Comparison of ENCODE assay signal across 21 cellular contexts in the genomic region with DNA sequence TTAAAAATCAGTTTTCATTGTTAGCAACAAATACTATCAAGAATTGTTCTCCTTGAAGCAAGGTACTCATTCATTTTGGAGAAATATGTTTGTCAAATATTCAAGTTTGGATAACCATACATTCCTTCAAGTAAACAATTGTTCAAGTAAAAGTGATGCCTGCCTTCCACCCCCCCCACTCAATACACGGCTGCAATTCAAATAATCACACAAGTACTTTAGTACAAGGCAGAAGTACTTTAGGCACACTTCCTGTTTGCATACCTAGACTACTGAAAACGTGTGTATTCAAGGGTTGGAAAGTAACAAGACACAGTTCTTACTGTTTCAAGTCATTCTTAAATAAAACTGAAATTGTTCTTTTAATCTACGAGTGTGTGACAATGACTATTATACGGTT. TPM values are rescaled to one million over a fixed set of nuclear protein-coding genes. Genes with fewer than 3 reads are reported as not detected.
DNase-seq lines count a peak whose midpoint lies in the region; ATAC-seq, FAIRE-seq and TF ChIP-seq lines count a peak whose summit lies in the region.
"Had no signal": no experiment of that assay in that cellular context is flagged by ENCODE, and none has a peak within 500 bp of the region (broad histone marks: within the 10 kb centered on the region; RNA-seq: fewer than 3 reads in every experiment).

No MANE protein-coding gene starts in this region.

- H2BK12ac ChIP-seq in trophoblast cell (ENCODE audit: low read length): no peak overlapping the region

- H3K9me3 ChIP-seq in A549 (0 out of 3 replicates have a peak, but pooled peaks cover 9% of the 10 kb centered on the region), HUES6 (ENCODE audit: control insufficient read depth, insufficient read depth, low read depth, low read length) (peaks cover 20% of the 10 kb centered on the region), lower lobe of right lung (no peaks in the 10 kb centered on the region), trophoblast cell (ENCODE audit: insufficient read depth, low read depth, low read length) (no peaks in the 10 kb centered on the region), sigmoid colon (no peaks in the 10 kb centered on the region)
- H3K9me3 ChIP-seq: BE2C, Peyer's patch had no signal

- no peak overlapping the region for H4K12ac ChIP-seq in trophoblast cell (ENCODE audit: low read depth, low read length)

- no peaks in the 10 kb centered on the region for H3K4me1 Mint-ChIP-seq in activated CD4-positive, alpha-beta memory T cell treated with anti-CD3 and anti-CD28 coated beads, Interleukin-2, amount 10 ng/mL, durations not matched to agents 7 days and 5 days

- TF ChIP-seq RAD21 in A549 (conservative IDR thresholded peaks at IDR 0.05 in 1 of 2, IDR thresholded peaks at IDR 0.05 in 1 of 2): no peak

- TF ChIP-seq CTCF in A549 (IDR thresholded peaks at IDR 0.05) (no peak), lower lobe of right lung (IDR thresholded peaks at IDR 0.05) (no peak), sigmoid colon (IDR thresholded peaks at IDR 0.05) (no peak)

- H4K91ac ChIP-seq in trophoblast cell (ENCODE audit: low read depth, low read length): no peak overlapping the region

- no peak overlapping the region for H4K8ac ChIP-seq in trophoblast cell (ENCODE audit: low read depth, low read length)

- peaks cover 5% of the 10 kb centered on the region for H3K27me3 Mint-ChIP-seq in activated CD4-positive, alpha-beta memory T cell treated with anti-CD3 and anti-CD28 coated beads, Interleukin-2, amount 10 ng/mL, durations not matched to agents 7 days and 5 days

- TF ChIP-seq EP300 in A549 (IDR thresholded peaks at IDR 0.05) (no peak), sigmoid colon (IDR thresholded peaks at IDR 0.05) (no peak)

- H3K27ac ChIP-seq in A549: peak overlapping the region in 1 of 2 experiments; percentile 17; a peak in 2 of 6 replicates
- 0 out of 2 replicates have a peak overlapping the region, but pooled peaks have one; percentile 13 for H3K27ac ChIP-seq in HUES6 (ENCODE audit: low read depth, low read length)
- no peak overlapping the region for H3K27ac ChIP-seq in lower lobe of right lung
- H3K27ac ChIP-seq in trophoblast cell (ENCODE audit: low read depth, low read length): no peak overlapping the region
- no peak overlapping the region for H3K27ac ChIP-seq in sigmoid colon
- H3K27ac ChIP-seq: Peyer's patch, SJCRH30 had no signal

- H3K23ac ChIP-seq in trophoblast cell (ENCODE audit: low read length): no peak overlapping the region

- no peak overlapping the region for H3K27ac Mint-ChIP-seq in activated CD4-positive, alpha-beta memory T cell treated with anti-CD3 and anti-CD28 coated beads, Interleukin-2, amount 10 ng/mL, durations not matched to agents 7 days and 5 days

- H3K9me3 Mint-ChIP-seq in activated CD4-positive, alpha-beta memory T cell treated with anti-CD3 and anti-CD28 coated beads, Interleukin-2, amount 10 ng/mL, durations not matched to agents 7 days and 5 days: no peaks in the 10 kb centered on the region

- H2AK5ac ChIP-seq in trophoblast cell (ENCODE audit: low read length): no peak overlapping the region

- peaks cover 2% of the 10 kb centered on the region for H3K79me1 ChIP-seq in trophoblast cell (ENCODE audit: low read length)

- H3K36me3 Mint-ChIP-seq in activated CD4-positive, alpha-beta memory T cell treated with anti-CD3 and anti-CD28 coated beads, Interleukin-2, amount 10 ng/mL, durations not matched to agents 7 days and 5 days (ENCODE audit: low read depth): no peaks in the 10 kb centered on the region

- H3K4ac ChIP-seq in trophoblast cell (ENCODE audit: low read depth, low read length): no peak overlapping the region

- no peak overlapping the region for H3K14ac ChIP-seq in trophoblast cell (ENCODE audit: low read length)

- H2AFZ ChIP-seq in trophoblast cell (ENCODE audit: insufficient read depth, low read length, poor library complexity): no peak overlapping the region

- no peak for FAIRE-seq in A549 (lab: Jason Lieb, UNC)
- FAIRE-seq: D721Med, GM12892 had no signal

- H3K9ac ChIP-seq in HUES6 (ENCODE audit: low read length): no peak overlapping the region
- H3K9ac ChIP-seq in trophoblast cell (ENCODE audit: low read length): no peak overlapping the region

- WGBS in A549 (ENCODE audit: missing lambda C conversion rate): 48% methylated on average over 4 of the region's 4 CpGs
- WGBS in trophoblast cell (ENCODE audit: extremely low coverage, insufficient coverage, insufficient read length): no CpG with 5 or more reads among the region's 4 CpGs
- 49 to 58% methylated on average over 4 of the region's 4 CpGs for WGBS in sigmoid colon, 2 donors

- POLR2A ChIA-PET in A549 (lab: Yijun Ruan, JAX): no interaction called here
- POLR2A ChIA-PET in activated CD4-positive, alpha-beta memory T cell treated with anti-CD3 and anti-CD28 coated beads, Interleukin-2, amount 10 ng/mL, durations not matched to agents 7 days and 5 days (lab: Charles Lee): no interaction called here

- H3K4me2 ChIP-seq in A549 (peak overlapping the region; percentile 76), trophoblast cell (ENCODE audit: low read length) (no peak overlapping the region)

- H3K36me3 ChIP-seq in HUES6 (ENCODE audit: control insufficient read depth, insufficient read depth, low read length): peaks cover 11% of the 10 kb centered on the region
- peaks cover 1% of the 10 kb centered on the region for H3K36me3 ChIP-seq in lower lobe of right lung
- H3K36me3 ChIP-seq in trophoblast cell (ENCODE audit: control insufficient read depth in 1 of 2, insufficient read depth in 2 of 2, low read length in 2 of 2): peaks cover 0 to 2% of the 10 kb centered on the region in 2 experiments
- peaks cover 0 to 2% (median 0%) of the 10 kb centered on the region in 4 donors for H3K36me3 ChIP-seq in sigmoid colon
- H3K36me3 ChIP-seq: BE2C, Peyer's patch, SJCRH30 had no signal

- no peak overlapping the region for H2BK120ac ChIP-seq in trophoblast cell (ENCODE audit: insufficient read depth, low read length, poor library complexity)

- intact Hi-C loops in lower lobe of right lung (cut with DNase I) (no loop called here), sigmoid colon (cut with DNase I) (no loop called here)

- H3K4me1 ChIP-seq in A549: peaks cover 60% of the 10 kb centered on the region
- peaks cover 29% of the 10 kb centered on the region for H3K4me1 ChIP-seq in HUES6 (ENCODE audit: control insufficient read depth, insufficient read depth, low read length)
- peaks cover 14% of the 10 kb centered on the region for H3K4me1 ChIP-seq in lower lobe of right lung
- H3K4me1 ChIP-seq in trophoblast cell (ENCODE audit: control insufficient read depth in 1 of 2, insufficient read depth in 2 of 2, low read length in 2 of 2): peaks cover 0 to 4% of the 10 kb centered on the region in 2 experiments
- H3K4me1 ChIP-seq in sigmoid colon: peaks cover 0 to 31% (median 13%) of the 10 kb centered on the region in 4 donors
- H3K4me1 ChIP-seq: BE2C, Peyer's patch, SJCRH30 had no signal

- no peak overlapping the region for H3K18ac ChIP-seq in trophoblast cell (ENCODE audit: low read length)

- peaks cover 5% of the 10 kb centered on the region for H3K79me2 ChIP-seq in trophoblast cell (ENCODE audit: control insufficient read depth, insufficient read depth, low read length, poor library complexity)

- CTCF ChIA-PET in A549 (lab: Yijun Ruan, JAX): interaction anchor here (2.2 kb wide), 1 partner anchor 149 kb away, joined by 11 read pairs; no protein-coding TSS in a partner anchor
- CTCF ChIA-PET in activated CD4-positive, alpha-beta memory T cell treated with anti-CD3 and anti-CD28 coated beads, Interleukin-2, amount 10 ng/mL, durations not matched to agents 7 days and 5 days (lab: Charles Lee): no interaction called here

- H2BK5ac ChIP-seq in trophoblast cell (ENCODE audit: low read depth, low read length, poor library complexity): no peak overlapping the region

- peak in 1 of 2 experiments; percentile 11; a peak in 1 of 6 replicates for ATAC-seq in A549
- peak; percentile 67 to 88 for ATAC-seq in lower lobe of right lung

- DNase-seq in A549 (ENCODE audit: low read depth in 1 of 2, low spot score in 1 of 2) (no peak), dermis blood vessel endothelial cell (peak; percentile 26), lower lobe of right lung (no peak), trophoblast cell (no peak), AG20443 (ENCODE audit: low spot score) (no peak), sigmoid colon (no peak)
- no peak for DNase-seq in activated CD4-positive, alpha-beta memory T cell treated with anti-CD3 and anti-CD28 coated beads, Interleukin-2, amount 10 ng/mL, durations not matched to agents 7 days and 5 days
- DNase-seq: BE2C, KBM-7, NCI-H1092, NCI-H1436, NCI-H2029, NCI-H2227 treated with DMSO at 0.1 percent for 48 hours, NCI-H524, NCI-H82, Peyer's patch, SJCRH30, T-helper 1 cell had no signal

- no peak for TF ChIP-seq POLR2A in A549 (IDR thresholded peaks at IDR 0.05; ENCODE audit: low read length)
- no peak for TF ChIP-seq POLR2A in sigmoid colon (IDR thresholded peaks at IDR 0.05)

- no peaks in the 10 kb centered on the region for H3K27me3 ChIP-seq in HUES6 (ENCODE audit: control insufficient read depth, insufficient read depth, low read length)
- no peaks in the 10 kb centered on the region for H3K27me3 ChIP-seq in lower lobe of right lung (ENCODE audit: low read depth)
- no peaks in the 10 kb centered on the region for H3K27me3 ChIP-seq in trophoblast cell (ENCODE audit: insufficient read depth, low read length)
- no peaks in the 10 kb centered on the region for H3K27me3 ChIP-seq in sigmoid colon
- H3K27me3 ChIP-seq: BE2C, Peyer's patch, SJCRH30 had no signal

- H3K4me3 ChIP-seq in A549 (no peak overlapping the region), HUES6 (ENCODE audit: low read depth, low read length) (no peak overlapping the region), lower lobe of right lung (no peak overlapping the region), trophoblast cell (ENCODE audit: low read depth, low read length) (no peak overlapping the region), sigmoid colon (no peak overlapping the region)
- H3K4me3 ChIP-seq: Peyer's patch, SJCRH30 had no signal

- H3K4me3 Mint-ChIP-seq in activated CD4-positive, alpha-beta memory T cell treated with anti-CD3 and anti-CD28 coated beads, Interleukin-2, amount 10 ng/mL, durations not matched to agents 7 days and 5 days: no peak overlapping the region

TF ChIP-seq in A549, 52 proteins besides CTCF, POLR2A, EP300 and RAD21 (continues in another document):
- TF ChIP-seq NR3C1 (IDR thresholded peaks at IDR 0.05): no peak

RNA-seq across cellular contexts. Expression of a gene that starts 45.4 kb away (rescaled TPM):
- polyA plus RNA-seq in A549 (2011; rRNA removed) (158 and 179 TPM in 2 replicates), A549 (2017; fragmentation: RNase III; extraction: RNeasy Plus Mini Kit Qiagen cat#74134 plus additional on column Dnase treatment) (55.0 to 60.6 TPM (median 60.3 TPM) in 3 replicates), sigmoid colon (10 to 100 TPM; 21.3 to 33.0 (median 28.0) TPM)
- polyA plus RNA-seq in A549 (2012; cell fraction: cytosol; rRNA removed): 40.7 and 44.6 TPM in 2 replicates
- 35.6 and 48.6 TPM in 2 replicates for polyA plus RNA-seq in A549 (2012; cell fraction: nucleus; rRNA removed)
- polyA minus RNA-seq in A549 (2011; rRNA and poly(A)+ RNA removed): 136 and 137 TPM in 2 replicates
- total RNA-seq in dermis blood vessel endothelial cell (122 and 184 TPM in 2 replicates), lower lobe of right lung (115 TPM), sigmoid colon (100 to 1,000 TPM in 2 of 4 donors, 10 to 100 TPM in 2; 92.0 to 134 (median 107) TPM)
- 85.2 and 88.6 TPM in 2 replicates for polyA plus RNA-seq in trophoblast cell (2013)
- total RNA-seq in activated CD4-positive, alpha-beta memory T cell treated with anti-CD3 and anti-CD28 coated beads, Interleukin-2, amount 10 ng/mL, durations not matched to agents 7 days and 5 days: not detected

Comparison
In these comparisons a context has a peak if more than half of its experiments do, and no peak if none do; other contexts are left out.
1. RNA of a gene that starts 45.4 kb away (total RNA-seq): 92.0 to 134 TPM in sigmoid colon, 122 to 184 TPM in dermis blood vessel endothelial cell and 115 TPM in lower lobe of right lung (single experiment); not detected in activated CD4-positive, alpha-beta memory T cell treated with anti-CD3 and anti-CD28 coated beads, Interleukin-2, amount 10 ng/mL, durations not matched to agents 7 days and 5 days; every median in the first group is over 10 times any median in the second.